In genomic region chr11:117986981-117987495, GRCh38 we compare ENCODE assay signal across 8 cellular contexts. TPM values are rescaled to one million over a fixed set of nuclear protein-coding genes. Genes with fewer than 3 reads are reported as not detected.
A peak's percentile ranks its signal among the peaks of the same experiment; 100 is the strongest.
DNase-seq lines count a peak whose midpoint lies in the region; ATAC-seq and TF ChIP-seq lines count a peak whose summit lies in the region.

No MANE protein-coding gene starts in this region.

- DNase-seq in activated CD4-positive, alpha-beta T cell treated with anti-CD3 and anti-CD28 coated beads, Interleukin-2, amount 50 U/mL, for 48 hours, result peak; percentile 61 to 74
- DNase-seq in germinal center (ENCODE audit: low spot score), result peak; percentile 51
- DNase-seq in stimulated activated CD4-positive, alpha-beta T cell treated with anti-CD3 and anti-CD28 coated beads, Interleukin-4, amount 100 ng/mL, for 4 hours, result peak; percentile 44 to 73
- DNase-seq in kidney glomerular epithelial cell (lab: John Stamatoyannopoulos, UW), result no peak
- no peak for DNase-seq in NCI-H446 treated with DMSO at 0.1 percent for 48 hours (lab: John Stamatoyannopoulos, UW)
- no peak for DNase-seq in mucosa of gallbladder (ENCODE audit: low spot score)

- peak; percentile 42 for ATAC-seq in HG03280 (IDR thresholded peaks at IDR 0.05; ENCODE audit: unreplicated experiment)

- TF ChIP-seq POLR2A in GM19099 (IDR thresholded peaks at IDR 0.05; ENCODE audit: extremely low read depth, insufficient read length, low read depth), result peak; percentile 31

RNA-seq across cellular contexts. Expression of gene IL10RA, which starts 0.8 kb away (rescaled TPM):
- total RNA-seq in mucosa of gallbladder, result 29.3 TPM

RNA-seq across cellular contexts. Expression of gene TMPRSS13, which starts 57.8 kb away (rescaled TPM):
- total RNA-seq in mucosa of gallbladder, result 0.63 TPM

Comparison
In these comparisons a context has a peak if more than half of its experiments do, and no peak if none do; other contexts are left out.
1. DNase-seq: peak in activated CD4-positive, alpha-beta T cell treated with anti-CD3 and anti-CD28 coated beads, Interleukin-2, amount 50 U/mL, for 48 hours (2 of 2), germinal center (single experiment) and stimulated activated CD4-positive, alpha-beta T cell treated with anti-CD3 and anti-CD28 coated beads, Interleukin-4, amount 100 ng/mL, for 4 hours (2 of 2); none in kidney glomerular epithelial cell (single experiment), NCI-H446 treated with DMSO at 0.1 percent for 48 hours (single experiment) and mucosa of gallbladder (single experiment).